18 cellular contexts compared by ENCODE assay signal in genomic region chr4:177699365-177700213, GRCh38.
A peak's percentile ranks its signal among the peaks of the same experiment; 100 is the strongest.
DNase-seq lines count a peak whose midpoint lies in the region; ATAC-seq, FAIRE-seq and TF ChIP-seq lines count a peak whose summit lies in the region.
"Had no signal": no experiment of that assay in that cellular context is flagged by ENCODE, and none has a peak within 500 bp of the region (broad histone marks: within the 10 kb centered on the region; RNA-seq: fewer than 3 reads in every experiment).

No MANE protein-coding gene starts in this region.

- TF ChIP-seq CTCF in IMR-90 (conservative IDR thresholded peaks at IDR 0.05; ENCODE audit: low read depth, low read length) = no peak
- no peak for TF ChIP-seq CTCF in bronchial epithelial cell (IDR thresholded peaks at IDR 0.05; ENCODE audit: insufficient read depth, low read length, severe bottlenecking)

- H3K27ac ChIP-seq in IMR-90 (ENCODE audit: insufficient read depth, low read length) = no peak overlapping the region
- H3K27ac ChIP-seq: SJCRH30 had no signal

- no peak overlapping the region for H2AFZ ChIP-seq in IMR-90 (replicated peaks; ENCODE audit: low read length, poor library complexity)

- no peaks in the 10 kb centered on the region for H3K79me1 ChIP-seq in IMR-90 (ENCODE audit: low read depth in 1 of 2, low read length in 2 of 2)

- H3K9me1 ChIP-seq in IMR-90 (ENCODE audit: insufficient read depth, low read length) = no peaks in the 10 kb centered on the region

- no peak overlapping the region for H3K18ac ChIP-seq in IMR-90 (ENCODE audit: low read depth, low read length)

- ATAC-seq in IMR-90 (ENCODE audit: low read depth) (peak; percentile 27; the same call in 1 of the 2 replicates), HG03432 (IDR thresholded peaks at IDR 0.05; ENCODE audit: unreplicated experiment) (no peak), GM19328 (IDR thresholded peaks at IDR 0.05; ENCODE audit: unreplicated experiment) (no peak), GM21717 (IDR thresholded peaks at IDR 0.05; ENCODE audit: unreplicated experiment) (no peak)
- ATAC-seq: natural killer cell treated with Interleukin-12 subunit alpha and Interleukin-12 subunit beta and Interleukin-15 and Interleukin-18, amount 100 ng/mL, for 72 hours; stimulated activated naive CD8-positive, alpha-beta T cell treated with anti-CD3 and anti-CD28 coated beads, Interleukin-15, amount 100 ng/mL, for 72 hours had no signal

- H2BK5ac ChIP-seq in IMR-90 (ENCODE audit: low read depth, low read length, poor library complexity, severe bottlenecking) = no peak overlapping the region

- no peak overlapping the region for H3K9ac ChIP-seq in IMR-90 (ENCODE audit: low read depth, low read length)

- H3K23ac ChIP-seq in IMR-90 (ENCODE audit: low read depth, low read length) = no peak overlapping the region

- POLR2A ChIA-PET in IMR-90 (lab: Charles Lee; ENCODE audit: unreplicated experiment) = interaction anchor here (0.5 kb wide), 1 partner anchor 390 kb away, joined by 6 read pairs; the partner anchor contains the start of gene NEIL3

- no peak overlapping the region for H2BK15ac ChIP-seq in IMR-90 (ENCODE audit: low read depth, low read length)

- in situ Hi-C loops in IMR-90 (cut with MboI; ENCODE audit: low sequenced_read_pairs) = no loop called here

- H3K4me2 ChIP-seq in IMR-90 (ENCODE audit: low read depth, low read length) = no peak overlapping the region

- H2BK20ac ChIP-seq in IMR-90 (ENCODE audit: low read depth, low read length) = no peak overlapping the region

- DNase-seq in A172 (ENCODE audit: low spot score) (peak; percentile 46), IMR-90 (peak; percentile 73), bronchial epithelial cell (ENCODE audit: low read depth) (peak; percentile 74), kidney glomerular epithelial cell (lab: John Stamatoyannopoulos, UW) (peak; percentile 89), HuH-7 (ENCODE audit: low spot score) (no peak)
- DNase-seq: activated CD4-positive, alpha-beta T cell treated with anti-CD3 and anti-CD28 coated beads for 4 hours; activated naive CD4-positive, alpha-beta T cell treated with anti-CD3 and anti-CD28 coated beads, Interleukin-2, amount 10 ng/mL, durations not matched to agents 7 days and 5 days; caudate nucleus; CD4-positive, alpha-beta memory T cell; effector CD4-positive, alpha-beta T cell; NCI-H146; SJCRH30; stimulated activated CD4-positive, alpha-beta T cell treated with anti-CD3 and anti-CD28 coated beads, Interleukin-15, amount 100 ng/mL, for 24 hours; stimulated activated naive CD8-positive, alpha-beta T cell treated with anti-CD3 and anti-CD28 coated beads, Interleukin-15, amount 100 ng/mL, for 72 hours had no signal

- H2BK120ac ChIP-seq in IMR-90 (ENCODE audit: low read depth, low read length) = no peak overlapping the region

- intact Hi-C loops in IMR-90 (cut with micrococcal nuclease) = no loop called here

- H3K4me1 ChIP-seq in IMR-90 (ENCODE audit: control insufficient read depth, insufficient read depth, low read length) = no peaks in the 10 kb centered on the region
- H3K4me1 ChIP-seq: SJCRH30 had no signal

- no peaks in the 10 kb centered on the region for H3K9me3 ChIP-seq in IMR-90 (ENCODE audit: control insufficient read depth, insufficient read depth, low read length)
- H3K9me3 ChIP-seq: SJCRH30 had no signal

- H2AK5ac ChIP-seq in IMR-90 (ENCODE audit: low read depth, low read length) = no peak overlapping the region

- no peaks in the 10 kb centered on the region for H4K20me1 ChIP-seq in IMR-90 (ENCODE audit: insufficient read depth, low read length)

- no peak overlapping the region for H2AK9ac ChIP-seq in IMR-90 (replicated peaks; ENCODE audit: low read depth, low read length, poor library complexity)

- WGBS in IMR-90 (ENCODE audit: extremely low coverage in 2 of 2, insufficient read length in 1 of 2), 2 experiments = no CpG with 5 or more reads among the region's 5 CpGs

- FAIRE-seq in bronchial epithelial cell (lab: Jason Lieb, UNC) = no peak

- no peak overlapping the region for H3K14ac ChIP-seq in IMR-90 (replicated peaks; ENCODE audit: low read depth, low read length)

- H3K4me3 ChIP-seq in IMR-90 (ENCODE audit: insufficient read depth, low read depth, low read length) (no peak overlapping the region), bronchial epithelial cell (ENCODE audit: low read depth, low read length) (no peak overlapping the region)
- H3K4me3 ChIP-seq: SJCRH30 had no signal

- BruUV-seq in IMR-90 (replicated peaks; lab: Mats Ljungman, UMichigan) = no TSS peak

- H4K91ac ChIP-seq in IMR-90 (ENCODE audit: insufficient read depth, low read depth, low read length) = no peak overlapping the region

- H4K5ac ChIP-seq in IMR-90 (ENCODE audit: low read depth, low read length) = no peak overlapping the region

- H3K56ac ChIP-seq in IMR-90 (ENCODE audit: extremely low read depth, insufficient read depth, low read length) = no peak overlapping the region

- no peak overlapping the region for H4K8ac ChIP-seq in IMR-90 (ENCODE audit: low read depth in 2 of 2, low read length in 2 of 2)

- no peaks in the 10 kb centered on the region for H3K36me3 ChIP-seq in IMR-90 (ENCODE audit: control insufficient read depth, insufficient read depth, low read length)
- no peaks in the 10 kb centered on the region for H3K36me3 ChIP-seq in bronchial epithelial cell (ENCODE audit: control insufficient read depth, insufficient read depth, low read length)
- H3K36me3 ChIP-seq: SJCRH30 had no signal

- TF ChIP-seq POLR2A in IMR-90 (IDR thresholded peaks at IDR 0.05; ENCODE audit: low read depth, low read length) = no peak

- no peak overlapping the region for H3K4ac ChIP-seq in IMR-90 (ENCODE audit: low read depth, low read length)

- dilution Hi-C loops in IMR-90 (cut with HindIII; ENCODE audit: low sequenced_read_pairs, unreplicated experiment) = no loop called here

- CTCF ChIA-PET in IMR-90 (lab: Yijun Ruan, JAX) = no interaction called here

- TF ChIP-seq RAD21 in IMR-90 (IDR thresholded peaks at IDR 0.05; ENCODE audit: low read length) = no peak

- H3K27me3 ChIP-seq in IMR-90 (ENCODE audit: control insufficient read depth, insufficient read depth, low read length) (no peaks in the 10 kb centered on the region), bronchial epithelial cell (ENCODE audit: control insufficient read depth, insufficient read depth, low read length) (no peaks in the 10 kb centered on the region)
- H3K27me3 ChIP-seq: SJCRH30 had no signal

TF ChIP-seq in IMR-90, 13 proteins besides CTCF, POLR2A, EP300 and RAD21:
- TF ChIP-seq CEBPB (IDR thresholded peaks at IDR 0.05; ENCODE audit: low read depth, low read length) (peak; percentile 32; the same call in 1 of the 2 replicates), NFE2L2 (IDR thresholded peaks at IDR 0.05; ENCODE audit: low read depth, low read length) (peak; percentile 65), CHD1 (IDR thresholded peaks at IDR 0.05; ENCODE audit: low read depth, low read length) (no peak)
